9 cellular contexts compared by ENCODE assay signal in the genomic region with DNA sequence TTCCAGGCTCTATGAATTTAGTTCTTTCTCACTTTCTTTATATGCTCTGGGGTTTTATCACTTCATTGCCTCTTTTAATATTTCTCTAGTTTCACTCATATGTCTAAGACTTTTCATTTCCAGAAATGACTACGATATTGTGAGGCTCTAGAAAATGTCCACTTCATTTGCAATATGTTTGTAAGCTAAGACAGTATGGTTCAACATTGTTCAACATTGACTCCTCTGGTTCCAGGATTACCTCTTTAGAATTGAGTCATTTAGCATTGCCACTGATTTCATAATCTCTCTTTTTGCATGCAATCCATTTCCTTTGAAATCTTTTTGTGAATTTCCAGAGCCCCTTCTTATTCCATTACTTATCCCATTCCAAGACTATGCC. TPM values are rescaled to one million over a fixed set of nuclear protein-coding genes. Genes with fewer than 3 reads are reported as not detected.
DNase-seq lines count a peak whose midpoint lies in the region; ATAC-seq, FAIRE-seq and TF ChIP-seq lines count a peak whose summit lies in the region.
"Had no signal": no experiment of that assay in that cellular context is flagged by ENCODE, and none has a peak within 500 bp of the region (broad histone marks: within the 10 kb centered on the region; RNA-seq: fewer than 3 reads in every experiment).

No MANE protein-coding gene starts in this region.

- peak overlapping the region; percentile 81 for H3K27ac ChIP-seq in fibroblast of lung (ENCODE audit: insufficient read depth, low read length)
- H3K27ac ChIP-seq in tibial artery: peak overlapping the region in 1 of 2 donors; percentile 54

- H3K9me3 ChIP-seq in fibroblast of lung (ENCODE audit: control insufficient read depth, insufficient read depth, low read depth, low read length) (no peaks in the 10 kb centered on the region), tibial artery (no peaks in the 10 kb centered on the region)
- H3K9me3 ChIP-seq: thoracic aorta had no signal

- no peaks in the 10 kb centered on the region for H3K9me3 Mint-ChIP-seq in T-cell

- CTCF ChIA-PET in T-cell (lab: Charles Lee): interaction anchor here in 1 of 2 donors (1.0 kb wide), 1 partner anchor 12 kb away, joined by 3 read pairs; no protein-coding TSS in a partner anchor

- TF ChIP-seq POLR2A in GM12891 (IDR thresholded peaks at IDR 0.05; ENCODE audit: low read depth, low read length): no peak

- no peaks in the 10 kb centered on the region for H4K20me1 ChIP-seq in fibroblast of lung (ENCODE audit: control insufficient read depth, extremely low read depth, insufficient read depth, low read length)

- H3K79me2 ChIP-seq in fibroblast of lung (ENCODE audit: control insufficient read depth, insufficient read depth, low read length): no peaks in the 10 kb centered on the region

- H3K4me3 ChIP-seq in fibroblast of lung (replicated peaks in 1 of 4; ENCODE audit: control extremely low read depth in 1 of 4, insufficient read depth in 1 of 4, low read depth in 3 of 4, low read length in 4 of 4) (peak overlapping the region in 1 of 4 experiments; percentile 11), tibial artery (no peak overlapping the region)

- peak overlapping the region; percentile 11 for H3K9ac ChIP-seq in fibroblast of lung (ENCODE audit: insufficient read depth, low read length)

- intact Hi-C loops in tibial artery (cut with DNase I; ENCODE audit: low total_unique reads): no loop called here

- ATAC-seq in GM21786 (IDR thresholded peaks at IDR 0.05; ENCODE audit: unreplicated experiment) (peak; percentile 85), T-cell (replicated peaks in 1 of 4) (no peak)

- H3K27ac Mint-ChIP-seq in T-cell: no peak overlapping the region

- no peak for TF ChIP-seq CTCF in fibroblast of lung (conservative IDR thresholded peaks at IDR 0.05 in 1 of 2, IDR thresholded peaks at IDR 0.05 in 1 of 2; ENCODE audit: low read depth in 1 of 2, low read length in 2 of 2)
- TF ChIP-seq CTCF in tibial artery (IDR thresholded peaks at IDR 0.05): no peak

- H3K27me3 ChIP-seq in fibroblast of lung (ENCODE audit: control insufficient read depth, insufficient read depth, low read length) (no peaks in the 10 kb centered on the region), tibial artery (no peaks in the 10 kb centered on the region)

- H3K36me3 Mint-ChIP-seq in T-cell: no peaks in the 10 kb centered on the region

- peaks cover 4% of the 10 kb centered on the region for H3K4me1 ChIP-seq in fibroblast of lung (ENCODE audit: control insufficient read depth, extremely low read depth, insufficient read depth, low read length)
- peaks cover 0 to 25% (median 5%) of the 10 kb centered on the region in 4 donors for H3K4me1 ChIP-seq in tibial artery

- POLR2A ChIA-PET in T-cell (lab: Charles Lee): no interaction called here

- no peaks in the 10 kb centered on the region for H3K27me3 Mint-ChIP-seq in T-cell

- FAIRE-seq in GM12891 (lab: Jason Lieb, UNC): peak; percentile 72

- H3K4me2 ChIP-seq in fibroblast of lung (ENCODE audit: extremely low read depth, insufficient read depth, low read length): peak overlapping the region; percentile 61

- DNase-seq in GM12891 (ENCODE audit: insufficient read length, low spot score): no peak
- peak; percentile 76 for DNase-seq in M059J (ENCODE audit: low read depth)
- peak; percentile 87 to 92 for DNase-seq in fibroblast of lung (ENCODE audit: low read depth in 2 of 2)
- no peak for DNase-seq in tibial artery
- DNase-seq in ureter (ENCODE audit: low spot score): no peak
- DNase-seq in T-cell: no peak
- DNase-seq in NCI-H2196 treated with DMSO at 0.1 percent for 48 hours (lab: John Stamatoyannopoulos, UW; ENCODE audit: unreplicated experiment): no peak

- H3K4me1 Mint-ChIP-seq in T-cell: peaks cover 12 to 21% (median 12%) of the 10 kb centered on the region in 3 donors

- H3K4me3 Mint-ChIP-seq in T-cell: no peak overlapping the region

- no peak overlapping the region for H2AFZ ChIP-seq in fibroblast of lung (ENCODE audit: low read length)

- no peaks in the 10 kb centered on the region for H3K36me3 ChIP-seq in fibroblast of lung (ENCODE audit: control insufficient read depth, insufficient read depth, low read length)
- no peaks in the 10 kb centered on the region for H3K36me3 ChIP-seq in tibial artery
- H3K36me3 ChIP-seq: thoracic aorta had no signal

TF ChIP-seq in GM12891, 5 proteins besides CTCF, POLR2A, EP300 and RAD21:
- no peak for TF ChIP-seq PAX5 (IDR thresholded peaks at IDR 0.05; ENCODE audit: insufficient read depth, low read length, severe bottlenecking)
- no peak for TF ChIP-seq TAF1 (IDR thresholded peaks at IDR 0.05; ENCODE audit: low read depth, low read length)
- no peak for TF ChIP-seq SPI1 (IDR thresholded peaks at IDR 0.05; ENCODE audit: low read depth, low read length)
- TF ChIP-seq POLR2AphosphoS5 (IDR thresholded peaks at IDR 0.05; ENCODE audit: low read depth, low read length): no peak
- TF ChIP-seq POU2F2 (IDR thresholded peaks at IDR 0.05; ENCODE audit: low read depth, low read length): no peak

RNA-seq across cellular contexts. Expression of a gene that starts 32.3 kb away (rescaled TPM):
- 0.37 TPM for polyA plus RNA-seq in GM12891 (2012; ENCODE audit: low read depth, missing spikeins)
- 2.4 and 4.7 TPM in 2 replicates for total RNA-seq in M059J (2014; rRNA removed; shearing (Covaris generic))
- total RNA-seq in fibroblast of lung: 7.4 and 8.4 TPM in 2 replicates
- 1.5 and 3.6 TPM in 2 replicates for polyA plus RNA-seq in fibroblast of lung
- 2.0 and 3.3 TPM in 2 replicates for polyA plus RNA-seq in fibroblast of lung (2012)
- 1.1 TPM in 1 of 2 replicates, not detected in the other for polyA minus RNA-seq in fibroblast of lung (ENCODE audit: low replicate concordance)
- 3.0 TPM for total RNA-seq in ureter
- 1 to 10 TPM in 3 of 5 donors, under 1 TPM in 2; 0.43 to 4.6 (median 3.2) TPM for total RNA-seq in T-cell

Comparison
In these comparisons a context has a peak if more than half of its experiments do, and no peak if none do; other contexts are left out.
1. DNase-seq: peak in M059J (single experiment) and fibroblast of lung (2 of 2); none in GM12891 (single experiment), tibial artery (0 of 2), ureter (single experiment), T-cell (0 of 34) and NCI-H2196 treated with DMSO at 0.1 percent for 48 hours (single experiment).